22 cellular contexts compared by ENCODE assay signal in genomic region chr5:2748180-2748840, GRCh38. TPM values are rescaled to one million over a fixed set of nuclear protein-coding genes. Genes with fewer than 3 reads are reported as not detected.
A peak's percentile ranks its signal among the peaks of the same experiment; 100 is the strongest.
DNase-seq lines count a peak whose midpoint lies in the region; ATAC-seq and TF ChIP-seq lines count a peak whose summit lies in the region.
"Had no signal": no experiment of that assay in that cellular context is flagged by ENCODE, and none has a peak within 500 bp of the region (broad histone marks: within the 10 kb centered on the region; RNA-seq: fewer than 3 reads in every experiment).

No MANE protein-coding gene starts in this region.

- H3K36me3 ChIP-seq in ectodermal cell (ENCODE audit: control insufficient read depth, insufficient read depth, low read length) (peaks cover 22% of the 10 kb centered on the region), lower lobe of right lung (no peaks in the 10 kb centered on the region), upper lobe of right lung (no peaks in the 10 kb centered on the region)
- H3K36me3 ChIP-seq: spleen had no signal

- H3K4me3 ChIP-seq in ectodermal cell (ENCODE audit: insufficient read depth, low read depth, low read length) (peak overlapping the region; percentile 36), lower lobe of right lung (peak overlapping the region; percentile 55), upper lobe of right lung (peak overlapping the region; percentile 51)
- H3K4me3 ChIP-seq: A549 had no signal

- ATAC-seq in lower lobe of right lung (no peak), upper lobe of right lung (no peak)
- ATAC-seq: A549; activated CD8-positive, alpha-beta T cell treated with anti-CD3 and anti-CD28 coated beads, Interleukin-2, amount 10 ng/mL, durations not matched to agents 7 days and 5 days; effector memory CD8-positive, alpha-beta T cell; stimulated activated effector memory CD8-positive, alpha-beta T cell treated with anti-CD3 and anti-CD28 coated beads, Interleukin-12 subunit alpha, Interleukin-12 subunit beta, amount 100 ng/mL, for 72 hours; T-cell had no signal

- 90% methylated on average over 82 of the region's 82 CpGs for WGBS in ectodermal cell, 2 experiments

- intact Hi-C loops in lower lobe of right lung (cut with DNase I) (no loop called here), upper lobe of right lung (cut with DNase I) (no loop called here)

- TF ChIP-seq CTCF in lower lobe of right lung (IDR thresholded peaks at IDR 0.05) (no peak), upper lobe of right lung (IDR thresholded peaks at IDR 0.05) (no peak)

- no peaks in the 10 kb centered on the region for H3K9me3 ChIP-seq in ectodermal cell (ENCODE audit: control insufficient read depth, low read length)
- no peaks in the 10 kb centered on the region for H3K9me3 ChIP-seq in lower lobe of right lung
- H3K9me3 ChIP-seq in upper lobe of right lung: no peaks in the 10 kb centered on the region
- H3K9me3 ChIP-seq: A549 had no signal

- H3K4me1 ChIP-seq in ectodermal cell (ENCODE audit: control insufficient read depth, insufficient read depth, low read length) (peaks cover 29% of the 10 kb centered on the region), lower lobe of right lung (no peaks in the 10 kb centered on the region), upper lobe of right lung (no peaks in the 10 kb centered on the region)
- H3K4me1 ChIP-seq: A549 had no signal

- no peak overlapping the region for H3K27ac ChIP-seq in ectodermal cell (ENCODE audit: insufficient read depth, low read depth, low read length, poor library complexity, severe bottlenecking)
- peak overlapping the region; percentile 78 for H3K27ac ChIP-seq in lower lobe of right lung
- peak overlapping the region; percentile 77 for H3K27ac ChIP-seq in upper lobe of right lung
- H3K27ac ChIP-seq: A549, spleen had no signal

- DNase-seq in activated CD8-positive, alpha-beta memory T cell treated with anti-CD3 and anti-CD28 coated beads for 24 hours: peak; percentile 43
- no peak for DNase-seq in activated CD8-positive, alpha-beta memory T cell treated with anti-CD3 and anti-CD28 coated beads, Interleukin-2, amount 50 U/mL, for 4 hours
- DNase-seq in lower lobe of right lung (no peak), upper lobe of right lung (no peak), NCI-H1694 (lab: John Stamatoyannopoulos, UW) (no peak), NCI-H146 (lab: John Stamatoyannopoulos, UW) (no peak), iPS-NIHi7 (ENCODE audit: extremely low spot score) (no peak)
- DNase-seq: activated CD8-positive, alpha-beta T cell treated with anti-CD3 and anti-CD28 coated beads, Interleukin-2, amount 10 ng/mL, durations not matched to agents 7 days and 5 days; activated naive CD8-positive, alpha-beta T cell treated with anti-CD3 and anti-CD28 coated beads, Interleukin-2, amount 10 ng/mL, durations not matched to agents 7 days and 5 days; CD4-positive, alpha-beta T cell; central memory CD4-positive, alpha-beta T cell; effector memory CD8-positive, alpha-beta T cell; foreskin fibroblast; naive B cell; NCI-H1436; spleen; T-cell had no signal

- H3K27me3 ChIP-seq in ectodermal cell (ENCODE audit: control insufficient read depth, insufficient read depth, low read length, poor library complexity, severe bottlenecking): peaks cover 3% of the 10 kb centered on the region
- H3K27me3 ChIP-seq in lower lobe of right lung (ENCODE audit: low read depth): peaks cover 74% of the 10 kb centered on the region
- H3K27me3 ChIP-seq in upper lobe of right lung: peaks cover 83% of the 10 kb centered on the region

RNA-seq across cellular contexts. Expression of gene IRX2, which starts 3.2 kb away (rescaled TPM):
- polyA plus RNA-seq in ectodermal cell (2013, experiment 1 of 4): 83.1 TPM
- polyA plus RNA-seq in ectodermal cell (2013, experiment 2 of 4): 78.2 TPM
- polyA plus RNA-seq in ectodermal cell (2013, experiment 3 of 4): 82.0 TPM
- 85.9 TPM for polyA plus RNA-seq in ectodermal cell (2013, experiment 4 of 4)
- 52.1 TPM for total RNA-seq in lower lobe of right lung
- 56.4 TPM for total RNA-seq in upper lobe of right lung
- total RNA-seq: activated CD8-positive, alpha-beta T cell treated with anti-CD3 and anti-CD28 coated beads, Interleukin-2, amount 10 ng/mL, durations not matched to agents 7 days and 5 days; activated naive CD8-positive, alpha-beta T cell treated with anti-CD3 and anti-CD28 coated beads, Interleukin-2, amount 10 ng/mL, durations not matched to agents 7 days and 5 days; activated T-helper 1 cell treated with anti-CD3 and anti-CD28 coated beads, Interleukin-12 subunit alpha, Interleukin-12 subunit beta, Interleukin-2, Interleukin-4 antibody, amounts not matched to agents 30 ng/mL and 10 ng/mL and 1 ng/mL, durations not matched to agents 14 hours and 24 hours and 36 hours; CD4-positive, alpha-beta T cell; liver had no signal
- polyA plus RNA-seq: liver had no signal
